In genomic region chr1:204630460-204630905, GRCh38 we compare ENCODE assay signal across 1 cellular context.
TF ChIP-seq lines count a peak whose summit lies in the region.

No MANE protein-coding gene starts in this region.

TF ChIP-seq in K562, 482 proteins besides CTCF, POLR2A, EP300 and RAD21 (continued from another document and continues in another):
- TF ChIP-seq, protein P1, sequence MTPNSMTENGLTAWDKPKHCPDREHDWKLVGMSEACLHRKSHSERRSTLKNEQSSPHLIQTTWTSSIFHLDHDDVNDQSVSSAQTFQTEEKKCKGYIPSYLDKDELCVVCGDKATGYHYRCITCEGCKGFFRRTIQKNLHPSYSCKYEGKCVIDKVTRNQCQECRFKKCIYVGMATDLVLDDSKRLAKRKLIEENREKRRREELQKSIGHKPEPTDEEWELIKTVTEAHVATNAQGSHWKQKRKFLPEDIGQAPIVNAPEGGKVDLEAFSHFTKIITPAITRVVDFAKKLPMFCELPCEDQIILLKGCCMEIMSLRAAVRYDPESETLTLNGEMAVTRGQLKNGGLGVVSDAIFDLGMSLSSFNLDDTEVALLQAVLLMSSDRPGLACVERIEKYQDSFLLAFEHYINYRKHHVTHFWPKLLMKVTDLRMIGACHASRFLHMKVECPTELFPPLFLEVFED (CRISPR knock-in tag; conservative IDR thresholded peaks at IDR 0.05) = 0 out of 2 replicates have a peak, but pooled peaks have one; percentile 52
- peak; percentile 63; the same call in 1 of the 2 replicates for TF ChIP-seq HDAC2 (IDR thresholded peaks at IDR 0.05)
- TF ChIP-seq TCF3 (CRISPR knock-in tag; IDR thresholded peaks at IDR 0.05) = peak; percentile 85
- TF ChIP-seq, protein P2, sequence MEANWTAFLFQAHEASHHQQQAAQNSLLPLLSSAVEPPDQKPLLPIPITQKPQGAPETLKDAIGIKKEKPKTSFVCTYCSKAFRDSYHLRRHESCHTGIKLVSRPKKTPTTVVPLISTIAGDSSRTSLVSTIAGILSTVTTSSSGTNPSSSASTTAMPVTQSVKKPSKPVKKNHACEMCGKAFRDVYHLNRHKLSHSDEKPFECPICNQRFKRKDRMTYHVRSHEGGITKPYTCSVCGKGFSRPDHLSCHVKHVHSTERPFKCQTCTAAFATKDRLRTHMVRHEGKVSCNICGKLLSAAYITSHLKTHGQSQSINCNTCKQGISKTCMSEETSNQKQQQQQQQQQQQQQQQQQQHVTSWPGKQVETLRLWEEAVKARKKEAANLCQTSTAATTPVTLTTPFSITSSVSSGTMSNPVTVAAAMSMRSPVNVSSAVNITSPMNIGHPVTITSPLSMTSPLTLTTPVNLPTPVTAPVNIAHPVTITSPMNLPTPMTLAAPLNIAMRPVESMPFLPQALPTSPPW (CRISPR knock-in tag; IDR thresholded peaks at IDR 0.05) = peak; percentile 71
- TF ChIP-seq, protein P3, sequence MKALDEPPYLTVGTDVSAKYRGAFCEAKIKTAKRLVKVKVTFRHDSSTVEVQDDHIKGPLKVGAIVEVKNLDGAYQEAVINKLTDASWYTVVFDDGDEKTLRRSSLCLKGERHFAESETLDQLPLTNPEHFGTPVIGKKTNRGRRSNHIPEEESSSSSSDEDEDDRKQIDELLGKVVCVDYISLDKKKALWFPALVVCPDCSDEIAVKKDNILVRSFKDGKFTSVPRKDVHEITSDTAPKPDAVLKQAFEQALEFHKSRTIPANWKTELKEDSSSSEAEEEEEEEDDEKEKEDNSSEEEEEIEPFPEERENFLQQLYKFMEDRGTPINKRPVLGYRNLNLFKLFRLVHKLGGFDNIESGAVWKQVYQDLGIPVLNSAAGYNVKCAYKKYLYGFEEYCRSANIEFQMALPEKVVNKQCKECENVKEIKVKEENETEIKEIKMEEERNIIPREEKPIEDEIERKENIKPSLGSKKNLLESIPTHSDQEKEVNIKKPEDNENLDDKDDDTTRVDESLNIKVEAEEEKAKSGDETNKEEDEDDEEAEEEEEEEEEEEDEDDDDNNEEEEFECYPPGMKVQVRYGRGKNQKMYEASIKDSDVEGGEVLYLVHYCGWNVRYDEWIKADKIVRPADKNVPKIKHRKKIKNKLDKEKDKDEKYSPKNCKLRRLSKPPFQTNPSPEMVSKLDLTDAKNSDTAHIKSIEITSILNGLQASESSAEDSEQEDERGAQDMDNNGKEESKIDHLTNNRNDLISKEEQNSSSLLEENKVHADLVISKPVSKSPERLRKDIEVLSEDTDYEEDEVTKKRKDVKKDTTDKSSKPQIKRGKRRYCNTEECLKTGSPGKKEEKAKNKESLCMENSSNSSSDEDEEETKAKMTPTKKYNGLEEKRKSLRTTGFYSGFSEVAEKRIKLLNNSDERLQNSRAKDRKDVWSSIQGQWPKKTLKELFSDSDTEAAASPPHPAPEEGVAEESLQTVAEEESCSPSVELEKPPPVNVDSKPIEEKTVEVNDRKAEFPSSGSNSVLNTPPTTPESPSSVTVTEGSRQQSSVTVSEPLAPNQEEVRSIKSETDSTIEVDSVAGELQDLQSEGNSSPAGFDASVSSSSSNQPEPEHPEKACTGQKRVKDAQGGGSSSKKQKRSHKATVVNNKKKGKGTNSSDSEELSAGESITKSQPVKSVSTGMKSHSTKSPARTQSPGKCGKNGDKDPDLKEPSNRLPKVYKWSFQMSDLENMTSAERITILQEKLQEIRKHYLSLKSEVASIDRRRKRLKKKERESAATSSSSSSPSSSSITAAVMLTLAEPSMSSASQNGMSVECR (CRISPR knock-in tag; IDR thresholded peaks at IDR 0.05) = no peak; the same call in 1 of the 2 replicates
- TF ChIP-seq ZNF395 (CRISPR knock-in tag; IDR thresholded peaks at IDR 0.05) = 0 out of 2 replicates have a peak, but pooled peaks have one; percentile 31
- 0 out of 2 replicates have a peak, but pooled peaks have one; percentile 55 for TF ChIP-seq NR4A1 (CRISPR knock-in tag; IDR thresholded peaks at IDR 0.05)
- no peak; the same call in 1 of the 2 replicates for TF ChIP-seq NR4A1 (tag; IDR thresholded peaks at IDR 0.05)
- TF ChIP-seq TFAM (CRISPR knock-in tag; conservative IDR thresholded peaks at IDR 0.05) = no peak
- TF ChIP-seq HMG20B (CRISPR knock-in tag; IDR thresholded peaks at IDR 0.05) = no peak
- no peak for TF ChIP-seq SNRNP70 (optimal IDR thresholded peaks at IDR 0.05; ENCODE audit: low read depth, low read length)
- peak; percentile 70; the same call in 1 of the 2 replicates for TF ChIP-seq MTA3 (IDR thresholded peaks at IDR 0.05; ENCODE audit: borderline replicate concordance)
- no peak for TF ChIP-seq SRSF7 (optimal IDR thresholded peaks at IDR 0.05; ENCODE audit: low read depth, low read length)
- TF ChIP-seq NCOA6 (IDR thresholded peaks at IDR 0.05) = no peak
- peak; percentile 65; the same call in 1 of the 2 replicates for TF ChIP-seq SMARCE1 (IDR thresholded peaks at IDR 0.05)
- TF ChIP-seq ERF (CRISPR knock-in tag; IDR thresholded peaks at IDR 0.05) = peak; percentile 68; the same call in 1 of the 2 replicates
- TF ChIP-seq ZNF274 (IDR thresholded peaks at IDR 0.05; ENCODE audit: borderline replicate concordance, low read depth, low read length) = no peak
- no peak for TF ChIP-seq FOXK1 (CRISPR knock-in tag; IDR thresholded peaks at IDR 0.05; ENCODE audit: borderline replicate concordance)
- TF ChIP-seq, protein P4, sequence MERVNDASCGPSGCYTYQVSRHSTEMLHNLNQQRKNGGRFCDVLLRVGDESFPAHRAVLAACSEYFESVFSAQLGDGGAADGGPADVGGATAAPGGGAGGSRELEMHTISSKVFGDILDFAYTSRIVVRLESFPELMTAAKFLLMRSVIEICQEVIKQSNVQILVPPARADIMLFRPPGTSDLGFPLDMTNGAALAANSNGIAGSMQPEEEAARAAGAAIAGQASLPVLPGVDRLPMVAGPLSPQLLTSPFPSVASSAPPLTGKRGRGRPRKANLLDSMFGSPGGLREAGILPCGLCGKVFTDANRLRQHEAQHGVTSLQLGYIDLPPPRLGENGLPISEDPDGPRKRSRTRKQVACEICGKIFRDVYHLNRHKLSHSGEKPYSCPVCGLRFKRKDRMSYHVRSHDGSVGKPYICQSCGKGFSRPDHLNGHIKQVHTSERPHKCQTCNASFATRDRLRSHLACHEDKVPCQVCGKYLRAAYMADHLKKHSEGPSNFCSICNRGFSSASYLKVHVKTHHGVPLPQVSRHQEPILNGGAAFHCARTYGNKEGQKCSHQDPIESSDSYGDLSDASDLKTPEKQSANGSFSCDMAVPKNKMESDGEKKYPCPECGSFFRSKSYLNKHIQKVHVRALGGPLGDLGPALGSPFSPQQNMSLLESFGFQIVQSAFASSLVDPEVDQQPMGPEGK (CRISPR knock-in tag; IDR thresholded peaks at IDR 0.05; ENCODE audit: borderline replicate concordance) = 0 out of 2 replicates have a peak, but pooled peaks have one; percentile 74
- TF ChIP-seq, protein P5, sequence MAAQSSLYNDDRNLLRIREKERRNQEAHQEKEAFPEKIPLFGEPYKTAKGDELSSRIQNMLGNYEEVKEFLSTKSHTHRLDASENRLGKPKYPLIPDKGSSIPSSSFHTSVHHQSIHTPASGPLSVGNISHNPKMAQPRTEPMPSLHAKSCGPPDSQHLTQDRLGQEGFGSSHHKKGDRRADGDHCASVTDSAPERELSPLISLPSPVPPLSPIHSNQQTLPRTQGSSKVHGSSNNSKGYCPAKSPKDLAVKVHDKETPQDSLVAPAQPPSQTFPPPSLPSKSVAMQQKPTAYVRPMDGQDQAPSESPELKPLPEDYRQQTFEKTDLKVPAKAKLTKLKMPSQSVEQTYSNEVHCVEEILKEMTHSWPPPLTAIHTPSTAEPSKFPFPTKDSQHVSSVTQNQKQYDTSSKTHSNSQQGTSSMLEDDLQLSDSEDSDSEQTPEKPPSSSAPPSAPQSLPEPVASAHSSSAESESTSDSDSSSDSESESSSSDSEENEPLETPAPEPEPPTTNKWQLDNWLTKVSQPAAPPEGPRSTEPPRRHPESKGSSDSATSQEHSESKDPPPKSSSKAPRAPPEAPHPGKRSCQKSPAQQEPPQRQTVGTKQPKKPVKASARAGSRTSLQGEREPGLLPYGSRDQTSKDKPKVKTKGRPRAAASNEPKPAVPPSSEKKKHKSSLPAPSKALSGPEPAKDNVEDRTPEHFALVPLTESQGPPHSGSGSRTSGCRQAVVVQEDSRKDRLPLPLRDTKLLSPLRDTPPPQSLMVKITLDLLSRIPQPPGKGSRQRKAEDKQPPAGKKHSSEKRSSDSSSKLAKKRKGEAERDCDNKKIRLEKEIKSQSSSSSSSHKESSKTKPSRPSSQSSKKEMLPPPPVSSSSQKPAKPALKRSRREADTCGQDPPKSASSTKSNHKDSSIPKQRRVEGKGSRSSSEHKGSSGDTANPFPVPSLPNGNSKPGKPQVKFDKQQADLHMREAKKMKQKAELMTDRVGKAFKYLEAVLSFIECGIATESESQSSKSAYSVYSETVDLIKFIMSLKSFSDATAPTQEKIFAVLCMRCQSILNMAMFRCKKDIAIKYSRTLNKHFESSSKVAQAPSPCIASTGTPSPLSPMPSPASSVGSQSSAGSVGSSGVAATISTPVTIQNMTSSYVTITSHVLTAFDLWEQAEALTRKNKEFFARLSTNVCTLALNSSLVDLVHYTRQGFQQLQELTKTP (IDR thresholded peaks at IDR 0.05; ENCODE audit: low read depth in 1 of 2, partially characterized antibody in 2 of 2) = peak in 1 of 2 experiments; percentile 22
- TF ChIP-seq ATF7 (IDR thresholded peaks at IDR 0.05) = peak; percentile 61; the same call in 1 of the 2 replicates
- TF ChIP-seq, protein P6, sequence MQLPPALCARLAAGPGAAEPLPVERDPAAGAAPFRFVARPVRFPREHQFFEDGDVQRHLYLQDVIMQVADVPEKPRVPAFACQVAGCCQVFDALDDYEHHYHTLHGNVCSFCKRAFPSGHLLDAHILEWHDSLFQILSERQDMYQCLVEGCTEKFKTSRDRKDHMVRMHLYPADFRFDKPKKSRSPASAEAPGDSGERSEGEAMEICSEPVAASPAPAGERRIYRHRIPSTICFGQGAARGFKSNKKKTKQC (CRISPR knock-in tag; IDR thresholded peaks at IDR 0.05) = 0 out of 2 replicates have a peak, but pooled peaks have one; percentile 25
- TF ChIP-seq BMI1 (IDR thresholded peaks at IDR 0.05; ENCODE audit: low read length) = no peak
- TF ChIP-seq ETV6 (IDR thresholded peaks at IDR 0.05; ENCODE audit: borderline replicate concordance in 1 of 2, low read depth in 2 of 2, low read length in 1 of 2) = no peak; a peak in 1 of 4 replicates
- TF ChIP-seq ETV6 (CRISPR knock-in tag; IDR thresholded peaks at IDR 0.05; ENCODE audit: borderline replicate concordance) = no peak
- TF ChIP-seq POLR2AphosphoS5 (IDR thresholded peaks at IDR 0.05; ENCODE audit: control insufficient read depth, insufficient read depth, low read depth, low read length) = no peak
- no peak for TF ChIP-seq ZBTB11 (CRISPR knock-in tag; IDR thresholded peaks at IDR 0.05)
- TF ChIP-seq TAL1 (IDR thresholded peaks at IDR 0.05) = peak; percentile 54
- TF ChIP-seq BCOR (IDR thresholded peaks at IDR 0.05) = no peak
- no peak for TF ChIP-seq GATAD2A (IDR thresholded peaks at IDR 0.05)
- 0 out of 2 replicates have a peak, but pooled peaks have one; percentile 30 for TF ChIP-seq ZBTB26 (CRISPR knock-in tag; IDR thresholded peaks at IDR 0.05)
- TF ChIP-seq ARID3B (CRISPR knock-in tag; IDR thresholded peaks at IDR 0.05; ENCODE audit: borderline replicate concordance) = no peak
- TF ChIP-seq MTA1 (IDR thresholded peaks at IDR 0.05; ENCODE audit: borderline replicate concordance) = peak; percentile 56; the same call in 1 of the 2 replicates
- no peak for TF ChIP-seq KDM1A (IDR thresholded peaks at IDR 0.05)
- no peak for TF ChIP-seq ZNF282 (CRISPR knock-in tag; IDR thresholded peaks at IDR 0.05)
- no peak for TF ChIP-seq STAT5A (IDR thresholded peaks at IDR 0.05; ENCODE audit: borderline replicate concordance, low read length)
- no peak for TF ChIP-seq TCF7L2 (IDR thresholded peaks at IDR 0.05; ENCODE audit: low read depth, low read length)
